10 cellular contexts compared by ENCODE assay signal in genomic region chr1:39178541-39179431, GRCh38. TPM values are rescaled to one million over a fixed set of nuclear protein-coding genes. Genes with fewer than 3 reads are reported as not detected.
DNase-seq lines count a peak whose midpoint lies in the region; ATAC-seq and TF ChIP-seq lines count a peak whose summit lies in the region.
"Had no signal": no experiment of that assay in that cellular context is flagged by ENCODE, and none has a peak within 500 bp of the region (broad histone marks: within the 10 kb centered on the region; RNA-seq: fewer than 3 reads in every experiment).

No MANE protein-coding gene starts in this region.

- in situ Hi-C loops in Caki2 (cut with HindIII; ENCODE audit: low pct_unique_long_range_greater_than_20kb, low sequenced_read_pairs): no loop called here

- peak; percentile 82 for DNase-seq in Caki2 (ENCODE audit: low read depth)
- peak; percentile 74 for DNase-seq in RPMI7951 (ENCODE audit: low read depth)
- DNase-seq in fibroblast of pulmonary artery (ENCODE audit: low read depth): peak; percentile 72
- no peak for DNase-seq in omental fat pad (ENCODE audit: low spot score)
- DNase-seq in NCI-H146 treated with DMSO at 0.1 percent for 48 hours (lab: John Stamatoyannopoulos, UW; ENCODE audit: unreplicated experiment): no peak
- DNase-seq in activated CD4-positive, alpha-beta T cell treated with anti-CD3 and anti-CD28 coated beads, Interleukin-2, amount 10 ng/mL, durations not matched to agents 7 days and 5 days: no peak
- DNase-seq: NCI-H446, nucleus accumbens had no signal

- peak; percentile 80 for ATAC-seq in omental fat pad (ENCODE audit: low FRiP score)
- no peak for ATAC-seq in GM21423 (IDR thresholded peaks at IDR 0.05; ENCODE audit: unreplicated experiment)
- ATAC-seq in HG02763 (IDR thresholded peaks at IDR 0.05; ENCODE audit: unreplicated experiment): no peak

- CTCF ChIA-PET in activated CD4-positive, alpha-beta T cell treated with anti-CD3 and anti-CD28 coated beads, Interleukin-2, amount 10 ng/mL, durations not matched to agents 7 days and 5 days (lab: Charles Lee): interaction anchor here (0.8 to 1.4 kb wide), 3 partner anchors 13 to 80 kb away, joined by 3 to 5 read pairs (median 3); no protein-coding TSS in a partner anchor

- POLR2A ChIA-PET in activated CD4-positive, alpha-beta T cell treated with anti-CD3 and anti-CD28 coated beads, Interleukin-2, amount 10 ng/mL, durations not matched to agents 7 days and 5 days (lab: Charles Lee): no interaction called here

- no peak overlapping the region for H3K4me3 ChIP-seq in fibroblast of pulmonary artery (replicated peaks; ENCODE audit: low read depth, low read length)

- H3K27ac Mint-ChIP-seq in activated CD4-positive, alpha-beta T cell treated with anti-CD3 and anti-CD28 coated beads, Interleukin-2, amount 10 ng/mL, durations not matched to agents 7 days and 5 days: no peak overlapping the region

- H3K27me3 Mint-ChIP-seq in activated CD4-positive, alpha-beta T cell treated with anti-CD3 and anti-CD28 coated beads, Interleukin-2, amount 10 ng/mL, durations not matched to agents 7 days and 5 days: no peaks in the 10 kb centered on the region

- no peaks in the 10 kb centered on the region for H3K36me3 Mint-ChIP-seq in activated CD4-positive, alpha-beta T cell treated with anti-CD3 and anti-CD28 coated beads, Interleukin-2, amount 10 ng/mL, durations not matched to agents 7 days and 5 days (ENCODE audit: low read depth)

- peaks cover 9% of the 10 kb centered on the region for H3K4me1 Mint-ChIP-seq in activated CD4-positive, alpha-beta T cell treated with anti-CD3 and anti-CD28 coated beads, Interleukin-2, amount 10 ng/mL, durations not matched to agents 7 days and 5 days

- H3K9me3 Mint-ChIP-seq in activated CD4-positive, alpha-beta T cell treated with anti-CD3 and anti-CD28 coated beads, Interleukin-2, amount 10 ng/mL, durations not matched to agents 7 days and 5 days: no peaks in the 10 kb centered on the region

- H3K4me3 Mint-ChIP-seq in activated CD4-positive, alpha-beta T cell treated with anti-CD3 and anti-CD28 coated beads, Interleukin-2, amount 10 ng/mL, durations not matched to agents 7 days and 5 days: no peak overlapping the region

- no peak for TF ChIP-seq CTCF in fibroblast of pulmonary artery (IDR thresholded peaks at IDR 0.05; ENCODE audit: low read length, missing control alignments)
- TF ChIP-seq CTCF in omental fat pad (IDR thresholded peaks at IDR 0.05): no peak

RNA-seq across cellular contexts. Expression of gene MACF1, which starts 25.7 kb away (rescaled TPM):
- total RNA-seq in Caki2 (2014; rRNA removed; shearing (Covaris generic); ENCODE audit: low replicate concordance): 34.7 and 51.1 TPM in 2 replicates
- 82.3 and 88.4 TPM in 2 replicates for total RNA-seq in RPMI7951 (2014; rRNA removed; shearing (Covaris generic))
- total RNA-seq in omental fat pad: 100 to 1,000 TPM; 230 to 378 (median 300) TPM
- 100 to 1,000 TPM; 375 to 395 TPM for total RNA-seq in activated CD4-positive, alpha-beta T cell treated with anti-CD3 and anti-CD28 coated beads, Interleukin-2, amount 10 ng/mL, durations not matched to agents 7 days and 5 days

Comparison
In these comparisons a context has a peak if more than half of its experiments do, and no peak if none do; other contexts are left out.
1. DNase-seq: peak in Caki2 (single experiment), RPMI7951 (single experiment) and fibroblast of pulmonary artery (single experiment); none in omental fat pad (single experiment), NCI-H146 treated with DMSO at 0.1 percent for 48 hours (single experiment) and activated CD4-positive, alpha-beta T cell treated with anti-CD3 and anti-CD28 coated beads, Interleukin-2, amount 10 ng/mL, durations not matched to agents 7 days and 5 days (single experiment).